Comparison of ENCODE assay signal across 8 cellular contexts in genomic region chr10:62047240-62047897, GRCh38.
DNase-seq lines count a peak whose midpoint lies in the region; ATAC-seq and TF ChIP-seq lines count a peak whose summit lies in the region.

No MANE protein-coding gene starts in this region.

- peaks cover 45% of the 10 kb centered on the region for H3K4me1 ChIP-seq in effector memory CD4-positive, alpha-beta T cell (ENCODE audit: control insufficient read depth, insufficient read depth, low read length, poor library complexity, severe bottlenecking)
- H3K4me1 ChIP-seq in skeletal muscle satellite cell (ENCODE audit: control insufficient read depth, insufficient read depth, low read length) (peaks cover 72% of the 10 kb centered on the region), body of pancreas (peaks cover 13% of the 10 kb centered on the region)

- H3K4me3 ChIP-seq in effector memory CD4-positive, alpha-beta T cell (ENCODE audit: insufficient read depth, low read depth, low read length, poor library complexity, severe bottlenecking), result peak overlapping the region; percentile 33
- H3K4me3 ChIP-seq in skeletal muscle satellite cell (ENCODE audit: low read length), result peak overlapping the region; percentile 2
- H3K4me3 ChIP-seq in body of pancreas, result no peak overlapping the region

- DNase-seq in NCI-H69 (lab: John Stamatoyannopoulos, UW), result peak; percentile 32
- no peak for DNase-seq in effector memory CD4-positive, alpha-beta T cell
- no peak for DNase-seq in body of pancreas
- no peak for DNase-seq in NCI-H2081 (lab: John Stamatoyannopoulos, UW)
- DNase-seq in NCI-H1092 treated with DMSO at 0.1 percent for 48 hours (lab: John Stamatoyannopoulos, UW), result no peak
- DNase-seq in H4 (ENCODE audit: low spot score), result no peak

- TF ChIP-seq CTCF in body of pancreas (IDR thresholded peaks at IDR 0.05), result no peak

- peak overlapping the region; percentile 83 for H3K4me2 ChIP-seq in skeletal muscle satellite cell (ENCODE audit: low read length)

- peak overlapping the region; percentile 87 for H3K27ac ChIP-seq in effector memory CD4-positive, alpha-beta T cell (ENCODE audit: insufficient read depth, low read length, poor library complexity, severe bottlenecking)
- peak overlapping the region in 1 of 4 donors; percentile 10 for H3K27ac ChIP-seq in body of pancreas

- no peak for ATAC-seq in body of pancreas

- intact Hi-C loops in body of pancreas (cut with DNase I), result no loop called here

- TF ChIP-seq POLR2A in GM15510 (IDR thresholded peaks at IDR 0.05; ENCODE audit: borderline replicate concordance, extremely low read depth, insufficient read length), result peak; percentile 23
- no peak for TF ChIP-seq POLR2A in body of pancreas (IDR thresholded peaks at IDR 0.05)

- H3K9me3 ChIP-seq in effector memory CD4-positive, alpha-beta T cell (ENCODE audit: control insufficient read depth, low read length), result no peaks in the 10 kb centered on the region
- no peaks in the 10 kb centered on the region for H3K9me3 ChIP-seq in skeletal muscle satellite cell (replicated peaks; ENCODE audit: low read length)
- H3K9me3 ChIP-seq in body of pancreas, result no peaks in the 10 kb centered on the region

- WGBS in body of pancreas, 2 donors, result 75 to 77% methylated on average over 4 of the region's 4 CpGs

- H3K27me3 ChIP-seq in effector memory CD4-positive, alpha-beta T cell (replicated peaks; ENCODE audit: control insufficient read depth, insufficient read depth, low read length, poor library complexity, severe bottlenecking), result no peaks in the 10 kb centered on the region
- no peaks in the 10 kb centered on the region for H3K27me3 ChIP-seq in skeletal muscle satellite cell (ENCODE audit: control insufficient read depth, insufficient read depth, low read length)
- no peaks in the 10 kb centered on the region for H3K27me3 ChIP-seq in body of pancreas

- peaks cover 4% of the 10 kb centered on the region for H3K36me3 ChIP-seq in effector memory CD4-positive, alpha-beta T cell (ENCODE audit: control insufficient read depth, insufficient read depth, low read length)
- peaks cover 14% of the 10 kb centered on the region for H3K36me3 ChIP-seq in skeletal muscle satellite cell (ENCODE audit: insufficient read depth, low read length)
- H3K36me3 ChIP-seq in body of pancreas (replicated peaks in 1 of 2; ENCODE audit: insufficient read depth in 1 of 2, low read depth in 2 of 2), result no peaks in the 10 kb centered on the region

- H3K9ac ChIP-seq in skeletal muscle satellite cell (ENCODE audit: low read depth, low read length), result peak overlapping the region; percentile 73

Comparison
In these comparisons a context has a peak if more than half of its experiments do, and no peak if none do; other contexts are left out.
1. H3K4me3 ChIP-seq: peak in effector memory CD4-positive, alpha-beta T cell (single experiment) and skeletal muscle satellite cell (single experiment); none in body of pancreas (0 of 2).